ENCODE assay signal across 20 cellular contexts in genomic region chr13:45691667-45692066, GRCh38. TPM values are rescaled to one million over a fixed set of nuclear protein-coding genes. Genes with fewer than 3 reads are reported as not detected.
"Had no signal": no experiment of that assay in that cellular context is flagged by ENCODE, and none has a peak within 500 bp of the region (broad histone marks: within the 10 kb centered on the region; RNA-seq: fewer than 3 reads in every experiment).

No MANE protein-coding gene starts in this region.

- DNase-seq: KBM-7; MV-4-11; NCI-H1048; NCI-H1105; NCI-H1436 treated with DMSO at 0.1 percent for 48 hours; NCI-H1694; NCI-H187 treated with DMSO at 0.1 percent for 48 hours; NCI-H2029 treated with DMSO at 0.1 percent for 48 hours; NCI-H2171; NCI-H345; NCI-H446 treated with DMSO at 0.1 percent for 48 hours; NCI-H510A treated with DMSO at 0.1 percent for 48 hours; NCI-H526; NCI-H774; NK-92 treated with Interleukin-12 subunit alpha and Interleukin-12 subunit beta, amount 100 ng/mL, for 24 hours; PC-3; SHP77 had no signal

RNA-seq across cellular contexts. Expression of gene CBY2, which starts 10.5 kb away (rescaled TPM):
- total RNA-seq: LHCN-M2, MCF 10A, OCI-LY7, PC-3 had no signal
